Comparison of ENCODE assay signal across 38 cellular contexts in the genomic region with DNA sequence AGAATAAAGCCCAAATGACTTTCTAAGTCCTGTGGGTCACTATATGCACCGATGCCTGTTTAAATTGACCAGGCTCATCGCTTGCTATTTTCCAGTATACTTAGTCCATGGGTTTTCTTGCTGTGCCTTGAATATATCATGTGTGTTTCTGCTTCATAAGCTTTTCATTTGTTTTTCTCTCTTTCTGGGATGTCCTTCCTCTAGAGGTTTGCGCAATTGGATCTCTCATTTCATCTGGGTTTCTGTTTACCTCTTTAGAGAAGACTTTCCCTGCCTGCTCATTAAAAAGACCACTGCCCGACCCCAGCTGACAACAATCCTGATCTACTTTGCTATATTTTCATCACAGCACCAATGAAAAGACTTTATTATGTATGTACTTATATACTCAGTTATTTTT.
"Had no signal": no experiment of that assay in that cellular context is flagged by ENCODE, and none has a peak within 500 bp of the region (broad histone marks: within the 10 kb centered on the region; RNA-seq: fewer than 3 reads in every experiment).

No MANE protein-coding gene starts in this region.

- H3K36me3 ChIP-seq: adrenal gland, brain microvascular endothelial cell, breast epithelium, WERI-Rb-1 had no signal

- H3K9me3 ChIP-seq: adrenal gland, body of pancreas, breast epithelium had no signal

- H3K9me3 Mint-ChIP-seq: activated CD4-positive, alpha-beta memory T cell treated with anti-CD3 and anti-CD28 coated beads, Interleukin-2, amount 10 ng/mL, durations not matched to agents 7 days and 5 days; activated CD4-positive, alpha-beta T cell treated with anti-CD3 and anti-CD28 coated beads, Interleukin-2, amount 10 ng/mL, durations not matched to agents 7 days and 5 days; activated naive CD4-positive, alpha-beta T cell treated with anti-CD3 and anti-CD28 coated beads, Interleukin-2, amount 10 ng/mL, durations not matched to agents 7 days and 5 days; activated naive CD4-positive, alpha-beta T cell treated with anti-CD3 and anti-CD28 coated beads, Interleukin-2, amount 50 U/mL, for 24 hours; activated naive CD8-positive, alpha-beta T cell treated with anti-CD3 and anti-CD28 coated beads, Interleukin-2, amount 10 ng/mL, durations not matched to agents 7 days and 5 days; activated naive CD8-positive, alpha-beta T cell treated with anti-CD3 and anti-CD28 coated beads, Interleukin-2, amount 50 U/mL, for 24 hours; activated T-cell treated with anti-CD3 and anti-CD28 coated beads, Interleukin-2, amount 50 U/mL, for 24 hours; activated T-helper 2 cell treated with anti-CD3 and anti-CD28 coated beads, Interferon-gamma antibody, Interleukin-2, Interleukin-4, amounts not matched to agents 10 μg/mL and 5 μg/mL and 100 μg/mL, durations not matched to agents 14 hours and 24 hours and 36 hours; T-helper 1 cell treated with Interleukin-12 subunit alpha and Interleukin-12 subunit beta and Interleukin-4 antibody, amounts not matched to agents 30 μg/mL and 1 μg/mL, for 36 hours; T-helper 2 cell treated with Interferon-gamma antibody and Interleukin-4, amounts not matched to agents 5 μg/mL and 100 μg/mL, for 36 hours had no signal

- H3K27me3 ChIP-seq: adrenal gland, body of pancreas, brain microvascular endothelial cell, breast epithelium had no signal

- H3K4me1 ChIP-seq: adrenal gland, body of pancreas, breast epithelium had no signal

- H3K4me3 Mint-ChIP-seq: activated CD4-positive, alpha-beta memory T cell treated with anti-CD3 and anti-CD28 coated beads, Interleukin-2, amount 10 ng/mL, durations not matched to agents 7 days and 5 days; activated CD4-positive, alpha-beta T cell treated with anti-CD3 and anti-CD28 coated beads for 36 hours; activated CD4-positive, alpha-beta T cell treated with anti-CD3 and anti-CD28 coated beads, Interleukin-2, amount 10 ng/mL, durations not matched to agents 7 days and 5 days; activated CD8-positive, alpha-beta memory T cell treated with anti-CD3 and anti-CD28 coated beads, Interleukin-2, amount 10 ng/mL, durations not matched to agents 7 days and 5 days; activated CD8-positive, alpha-beta T cell treated with anti-CD3 and anti-CD28 coated beads, Interleukin-2, amount 10 ng/mL, durations not matched to agents 7 days and 5 days; activated naive CD4-positive, alpha-beta T cell treated with anti-CD3 and anti-CD28 coated beads, Interleukin-2, amount 10 ng/mL, durations not matched to agents 7 days and 5 days; activated naive CD4-positive, alpha-beta T cell treated with anti-CD3 and anti-CD28 coated beads, Interleukin-2, amount 50 U/mL, for 24 hours; activated naive CD8-positive, alpha-beta T cell; activated naive CD8-positive, alpha-beta T cell treated with anti-CD3 and anti-CD28 coated beads, Interleukin-2, amount 10 ng/mL, durations not matched to agents 7 days and 5 days; activated naive CD8-positive, alpha-beta T cell treated with anti-CD3 and anti-CD28 coated beads, Interleukin-2, amount 50 U/mL, for 24 hours; activated T-cell treated with anti-CD3 and anti-CD28 coated beads, Interleukin-2, amount 50 U/mL, for 24 hours; T-helper 1 cell treated with Interleukin-12 subunit alpha and Interleukin-12 subunit beta and Interleukin-4 antibody, amounts not matched to agents 30 μg/mL and 1 μg/mL, for 36 hours; T-helper 2 cell treated with Interferon-gamma antibody and Interleukin-4, amounts not matched to agents 5 μg/mL and 100 μg/mL, for 36 hours; WTC11 had no signal

- H3K4me1 Mint-ChIP-seq: activated CD4-positive, alpha-beta memory T cell treated with anti-CD3 and anti-CD28 coated beads, Interleukin-2, amount 10 ng/mL, durations not matched to agents 7 days and 5 days; activated CD4-positive, alpha-beta T cell treated with anti-CD3 and anti-CD28 coated beads for 36 hours; activated CD4-positive, alpha-beta T cell treated with anti-CD3 and anti-CD28 coated beads, Interleukin-2, amount 10 ng/mL, durations not matched to agents 7 days and 5 days; activated CD8-positive, alpha-beta memory T cell treated with anti-CD3 and anti-CD28 coated beads, Interleukin-2, amount 10 ng/mL, durations not matched to agents 7 days and 5 days; activated naive CD4-positive, alpha-beta T cell treated with anti-CD3 and anti-CD28 coated beads, Interleukin-2, amount 10 ng/mL, durations not matched to agents 7 days and 5 days; activated naive CD4-positive, alpha-beta T cell treated with anti-CD3 and anti-CD28 coated beads, Interleukin-2, amount 50 U/mL, for 24 hours; activated naive CD8-positive, alpha-beta T cell treated with anti-CD3 and anti-CD28 coated beads, Interleukin-2, amount 10 ng/mL, durations not matched to agents 7 days and 5 days; activated naive CD8-positive, alpha-beta T cell treated with anti-CD3 and anti-CD28 coated beads, Interleukin-2, amount 50 U/mL, for 24 hours had no signal

- DNase-seq: activated CD4-positive, alpha-beta memory T cell treated with anti-CD3 and anti-CD28 coated beads, Interleukin-2, amount 10 ng/mL, durations not matched to agents 7 days and 5 days; activated CD4-positive, alpha-beta T cell treated with anti-CD3 and anti-CD28 coated beads for 1 hour; activated CD4-positive, alpha-beta T cell treated with anti-CD3 and anti-CD28 coated beads for 36 hours; activated CD4-positive, alpha-beta T cell treated with anti-CD3 and anti-CD28 coated beads for 48 hours; activated CD4-positive, alpha-beta T cell treated with anti-CD3 and anti-CD28 coated beads, Interleukin-2, amount 10 ng/mL, durations not matched to agents 7 days and 5 days; activated CD4-positive, alpha-beta T cell treated with anti-CD3 and anti-CD28 coated beads, Interleukin-2, amount 50 U/mL, for 48 hours; activated CD4-positive, CD25-positive, alpha-beta regulatory T cell; activated CD8-positive, alpha-beta memory T cell treated with anti-CD3 and anti-CD28 coated beads for 24 hours; activated CD8-positive, alpha-beta memory T cell treated with anti-CD3 and anti-CD28 coated beads, Interleukin-2, amount 10 ng/mL, durations not matched to agents 7 days and 5 days; activated CD8-positive, alpha-beta memory T cell treated with anti-CD3 and anti-CD28 coated beads, Interleukin-2, amount 50 U/mL, for 48 hours; activated CD8-positive, alpha-beta T cell treated with anti-CD3 and anti-CD28 coated beads, Interleukin-2, amount 10 ng/mL, durations not matched to agents 7 days and 5 days; activated effector memory CD4-positive, alpha-beta T cell treated with Interleukin-2 at 50 U/mL for 16 hours; activated gamma-delta T cell; activated naive CD4-positive, alpha-beta T cell treated with anti-CD3 and anti-CD28 coated beads, Interleukin-2, amount 10 ng/mL, durations not matched to agents 7 days and 5 days; activated naive CD4-positive, alpha-beta T cell treated with Interleukin-2 at 50 U/mL for 16 hours; activated naive CD8-positive, alpha-beta T cell treated with anti-CD3 and anti-CD28 coated beads, Interleukin-2, amount 10 ng/mL, durations not matched to agents 7 days and 5 days; activated naive CD8-positive, alpha-beta T cell treated with anti-CD3 and anti-CD28 coated beads, Interleukin-2, amount 50 U/mL, for 24 hours; activated T-cell treated with anti-CD3 and anti-CD28 coated beads, Interleukin-2, amount 50 U/mL, for 24 hours; activated T-cell treated with anti-CD3 and anti-CD28 coated beads, Interleukin-2, amount 50 U/mL, for 48 hours; adrenal gland; amniotic stem cell; aorta; body of pancreas; brain microvascular endothelial cell; central memory CD4-positive, alpha-beta T cell; SW 1271; T-helper 1 cell; T-helper 2 cell; T-helper 9 cell; WERI-Rb-1 had no signal

- H3K4me3 ChIP-seq: adrenal gland, body of pancreas, breast epithelium had no signal

- ATAC-seq: activated CD4-positive, alpha-beta T cell treated with anti-CD3 and anti-CD28 coated beads for 36 hours; activated CD4-positive, CD25-positive, alpha-beta regulatory T cell treated with anti-CD3 and anti-CD28 coated beads, Interleukin-2, amount 50 U/mL, for 24 hours; activated CD8-positive, alpha-beta memory T cell treated with anti-CD3 and anti-CD28 coated beads, Interleukin-2, amount 10 ng/mL, durations not matched to agents 7 days and 5 days; activated CD8-positive, alpha-beta T cell treated with anti-CD3 and anti-CD28 coated beads, Interleukin-2, amount 10 ng/mL, durations not matched to agents 7 days and 5 days; activated naive CD8-positive, alpha-beta T cell treated with anti-CD3 and anti-CD28 coated beads, Interleukin-2, amount 50 U/mL, for 24 hours; body of pancreas; WTC11 had no signal

- H3K27ac ChIP-seq: adrenal gland, body of pancreas, brain microvascular endothelial cell, breast epithelium, WERI-Rb-1 had no signal

- H3K27ac Mint-ChIP-seq: activated CD4-positive, alpha-beta memory T cell treated with anti-CD3 and anti-CD28 coated beads, Interleukin-2, amount 10 ng/mL, durations not matched to agents 7 days and 5 days; activated CD4-positive, alpha-beta T cell treated with anti-CD3 and anti-CD28 coated beads for 36 hours; activated CD4-positive, alpha-beta T cell treated with anti-CD3 and anti-CD28 coated beads, Interleukin-2, amount 10 ng/mL, durations not matched to agents 7 days and 5 days; activated CD8-positive, alpha-beta memory T cell treated with anti-CD3 and anti-CD28 coated beads, Interleukin-2, amount 10 ng/mL, durations not matched to agents 7 days and 5 days; activated CD8-positive, alpha-beta T cell treated with anti-CD3 and anti-CD28 coated beads, Interleukin-2, amount 10 ng/mL, durations not matched to agents 7 days and 5 days; activated naive CD4-positive, alpha-beta T cell treated with anti-CD3 and anti-CD28 coated beads, Interleukin-2, amount 10 ng/mL, durations not matched to agents 7 days and 5 days; activated naive CD4-positive, alpha-beta T cell treated with anti-CD3 and anti-CD28 coated beads, Interleukin-2, amount 50 U/mL, for 24 hours; activated naive CD8-positive, alpha-beta T cell; activated naive CD8-positive, alpha-beta T cell treated with anti-CD3 and anti-CD28 coated beads, Interleukin-2, amount 10 ng/mL, durations not matched to agents 7 days and 5 days; activated naive CD8-positive, alpha-beta T cell treated with anti-CD3 and anti-CD28 coated beads, Interleukin-2, amount 50 U/mL, for 24 hours; activated T-cell treated with anti-CD3 and anti-CD28 coated beads, Interleukin-2, amount 50 U/mL, for 24 hours; activated T-helper 2 cell treated with anti-CD3 and anti-CD28 coated beads, Interferon-gamma antibody, Interleukin-2, Interleukin-4, amounts not matched to agents 10 μg/mL and 5 μg/mL and 100 μg/mL, durations not matched to agents 14 hours and 24 hours and 36 hours; T-helper 1 cell treated with Interleukin-12 subunit alpha and Interleukin-12 subunit beta and Interleukin-4 antibody, amounts not matched to agents 30 μg/mL and 1 μg/mL, for 36 hours; T-helper 2 cell treated with Interferon-gamma antibody and Interleukin-4, amounts not matched to agents 5 μg/mL and 100 μg/mL, for 36 hours; WTC11 had no signal

- H3K27me3 Mint-ChIP-seq: activated CD4-positive, alpha-beta memory T cell treated with anti-CD3 and anti-CD28 coated beads, Interleukin-2, amount 10 ng/mL, durations not matched to agents 7 days and 5 days; activated CD4-positive, alpha-beta T cell treated with anti-CD3 and anti-CD28 coated beads for 36 hours; activated CD4-positive, alpha-beta T cell treated with anti-CD3 and anti-CD28 coated beads, Interleukin-2, amount 10 ng/mL, durations not matched to agents 7 days and 5 days; activated CD8-positive, alpha-beta memory T cell treated with anti-CD3 and anti-CD28 coated beads, Interleukin-2, amount 10 ng/mL, durations not matched to agents 7 days and 5 days; activated naive CD4-positive, alpha-beta T cell treated with anti-CD3 and anti-CD28 coated beads, Interleukin-2, amount 10 ng/mL, durations not matched to agents 7 days and 5 days; activated naive CD4-positive, alpha-beta T cell treated with anti-CD3 and anti-CD28 coated beads, Interleukin-2, amount 50 U/mL, for 24 hours; activated naive CD8-positive, alpha-beta T cell; activated naive CD8-positive, alpha-beta T cell treated with anti-CD3 and anti-CD28 coated beads, Interleukin-2, amount 10 ng/mL, durations not matched to agents 7 days and 5 days; activated T-cell treated with anti-CD3 and anti-CD28 coated beads, Interleukin-2, amount 50 U/mL, for 24 hours had no signal
